In the genomic region with DNA sequence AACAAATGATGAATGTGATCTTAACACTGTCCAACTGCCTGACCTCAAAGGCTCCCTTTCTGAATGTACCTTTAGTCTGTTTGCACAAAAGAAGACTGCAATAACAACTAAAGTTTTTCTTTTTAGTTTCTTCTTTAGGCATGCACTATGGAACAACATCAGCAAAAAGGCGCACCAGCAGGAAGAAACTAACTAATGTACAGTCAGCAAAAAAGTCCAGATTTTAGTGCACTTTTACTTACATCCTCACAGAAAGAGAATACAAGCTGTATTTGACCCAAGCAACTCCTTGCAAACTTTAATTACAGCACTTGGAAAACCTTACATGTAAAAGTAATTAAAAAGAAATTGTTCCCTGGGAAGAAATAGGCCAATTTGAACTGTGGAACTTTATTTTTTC, we compare ENCODE assay signal across 23 cellular contexts.
"Had no signal": no experiment of that assay in that cellular context is flagged by ENCODE, and none has a peak within 500 bp of the region (broad histone marks: within the 10 kb centered on the region; RNA-seq: fewer than 3 reads in every experiment).

No MANE protein-coding gene starts in this region.

- H3K4me3 ChIP-seq: left ventricle myocardium inferior, lung, psoas muscle, right atrium auricular region, skin epidermis, stomach, testis, thyroid gland, transverse colon, upper lobe of left lung, vagina had no signal

- ATAC-seq: naive thymus-derived CD8-positive, alpha-beta T cell; psoas muscle; sciatic nerve; stimulated activated naive B cell treated with anti-CD40 and anti-IgM and Interleukin-4, amounts not matched to agents 10 μg/mL and 1 μg/mL and 100 μg/mL, for 72 hours; stimulated activated naive CD8-positive, alpha-beta T cell treated with anti-CD3 and anti-CD28 coated beads, Interleukin-15, Interleukin-2, amounts not matched to agents 100 U/mL and 50 U/mL, for 24 hours had no signal

- H3K27ac ChIP-seq: left ventricle myocardium inferior, neutrophil, parathyroid adenoma, psoas muscle, right atrium auricular region, skin epidermis, stomach, testis, thyroid gland, transverse colon, upper lobe of left lung, vagina had no signal

- DNase-seq: islet precursor cell; left ventricle myocardium inferior; naive thymus-derived CD8-positive, alpha-beta T cell; occipital lobe; psoas muscle; stimulated activated CD4-positive, alpha-beta T cell treated with anti-CD3 and anti-CD28 coated beads, Interleukin-12 subunit alpha, Interleukin-12 subunit beta, amount 100 ng/mL, for 4 hours; stimulated activated CD4-positive, alpha-beta T cell treated with anti-CD3 and anti-CD28 coated beads, Interleukin-15, amount 100 ng/mL, for 24 hours; stimulated activated CD4-positive, alpha-beta T cell treated with anti-CD3 and anti-CD28 coated beads, Interleukin-2, amount 100 ng/mL, for 24 hours; stimulated activated CD4-positive, alpha-beta T cell treated with anti-CD3 and anti-CD28 coated beads, Interleukin-4, amount 100 ng/mL, for 1 hour; stimulated activated naive B cell treated with anti-CD40 and anti-IgM and Interleukin-4, amounts not matched to agents 10 μg/mL and 1 μg/mL and 100 μg/mL, for 72 hours; stimulated activated naive CD8-positive, alpha-beta T cell treated with anti-CD3 and anti-CD28 coated beads, Interleukin-15, Interleukin-2, amounts not matched to agents 100 U/mL and 50 U/mL, for 24 hours; stomach; testis; thyroid gland; transverse colon; upper lobe of left lung had no signal

- H2AFZ ChIP-seq: parathyroid adenoma had no signal

- H3K4me1 ChIP-seq: left ventricle myocardium inferior, parathyroid adenoma, psoas muscle, right atrium auricular region, stomach, testis, thyroid gland, upper lobe of left lung, vagina had no signal

- H3K9ac ChIP-seq: parathyroid adenoma had no signal

- H3K36me3 ChIP-seq: left ventricle myocardium inferior, neutrophil, right atrium auricular region, stomach, thyroid gland, transverse colon, upper lobe of left lung, vagina had no signal

- H3K79me2 ChIP-seq: parathyroid adenoma had no signal

- H3K27me3 ChIP-seq: neutrophil, right atrium auricular region, stomach, testis, thyroid gland, transverse colon, upper lobe of left lung, vagina had no signal

- H3K9me3 ChIP-seq: neutrophil, psoas muscle, stomach, testis, thyroid gland, transverse colon, vagina had no signal
